ENCODE assay signal across 8 cellular contexts in genomic region chr1:172531412-172531811, GRCh38. TPM values are rescaled to one million over a fixed set of nuclear protein-coding genes. Genes with fewer than 3 reads are reported as not detected.
DNase-seq lines count a peak whose midpoint lies in the region; ATAC-seq and TF ChIP-seq lines count a peak whose summit lies in the region.

No MANE protein-coding gene starts in this region.

- DNase-seq in heart left ventricle, result no peak
- no peak for DNase-seq in Right ventricle myocardium superior
- no peak for DNase-seq in body of pancreas
- no peak for DNase-seq in NCI-H2227 (lab: John Stamatoyannopoulos, UW; ENCODE audit: unreplicated experiment)

- 6 to 16% (median 12%) methylated on average over 2 of the region's 2 CpGs for WGBS in heart left ventricle, 4 donors
- 5 to 12% methylated on average over 2 of the region's 2 CpGs for WGBS in body of pancreas, 2 donors
- 13% methylated on average over 2 of the region's 2 CpGs for WGBS in urinary bladder

- H3K27ac ChIP-seq in heart left ventricle (peak overlapping the region in 11 of 12 donors; percentile 88 to 99 (median 97)), body of pancreas (peak overlapping the region; percentile 92 to 99 (median 96)), urinary bladder (ENCODE audit: low read depth) (no peak overlapping the region)

- TF ChIP-seq POLR2A in heart left ventricle (IDR thresholded peaks at IDR 0.05) (no peak), body of pancreas (IDR thresholded peaks at IDR 0.05) (no peak)

- H3K4me1 ChIP-seq in heart left ventricle (peaks cover 0 to 36% (median 27%) of the 10 kb centered on the region in 12 donors), body of pancreas (peaks cover 16% of the 10 kb centered on the region), mononuclear cell (ENCODE audit: insufficient read depth, low read length) (peaks cover 30% of the 10 kb centered on the region), urinary bladder (ENCODE audit: insufficient read depth) (peaks cover under 1% of the 10 kb centered on the region)

- H3K9me3 ChIP-seq in heart left ventricle (no peaks in the 10 kb centered on the region), body of pancreas (no peaks in the 10 kb centered on the region), mononuclear cell (ENCODE audit: low read depth, low read length) (no peaks in the 10 kb centered on the region)

- no peaks in the 10 kb centered on the region for H3K36me3 ChIP-seq in heart left ventricle
- no peaks in the 10 kb centered on the region for H3K36me3 ChIP-seq in body of pancreas (replicated peaks in 1 of 2; ENCODE audit: insufficient read depth in 1 of 2, low read depth in 2 of 2)
- H3K36me3 ChIP-seq in urinary bladder (ENCODE audit: insufficient read depth), result no peaks in the 10 kb centered on the region

- H3K4me3 ChIP-seq in heart left ventricle, result peak overlapping the region in 11 of 12 donors; percentile 62 to 93 (median 83)
- H3K4me3 ChIP-seq in body of pancreas, result no peak overlapping the region
- peak overlapping the region; percentile 88 for H3K4me3 ChIP-seq in mononuclear cell (ENCODE audit: low read length)
- H3K4me3 ChIP-seq in urinary bladder (ENCODE audit: low read depth, low read length), result peak overlapping the region; percentile 51

- H3K27me3 ChIP-seq in heart left ventricle (no peaks in the 10 kb centered on the region), body of pancreas (no peaks in the 10 kb centered on the region), mononuclear cell (ENCODE audit: insufficient read depth, low read length) (peaks cover 3% of the 10 kb centered on the region)

- intact Hi-C loops in heart left ventricle (cut with DNase I) (loop anchor here in 6 of 10 donors (5.0 to 10.0 kb wide), 3 partner anchors 77 to 874 kb away; no protein-coding TSS in a partner anchor), Right ventricle myocardium superior (cut with DNase I) (no loop called here), body of pancreas (cut with DNase I) (no loop called here)

- TF ChIP-seq CTCF in heart left ventricle (IDR thresholded peaks at IDR 0.05) (no peak), body of pancreas (IDR thresholded peaks at IDR 0.05) (no peak)

- ATAC-seq in heart left ventricle (no peak), Right ventricle myocardium superior (ENCODE audit: poor library complexity) (no peak), body of pancreas (no peak), HG03039 (IDR thresholded peaks at IDR 0.05; ENCODE audit: unreplicated experiment) (no peak), GM19455 (IDR thresholded peaks at IDR 0.05; ENCODE audit: unreplicated experiment) (no peak)

RNA-seq across cellular contexts. Expression of gene SUCO, which starts 1.5 kb away (rescaled TPM):
- total RNA-seq in heart left ventricle, result 10 to 100 TPM; 12.8 to 33.4 (median 27.3) TPM
- 10 to 100 TPM in 1 of 2 donors, 1 to 10 TPM in 1; 6.7 to 23.7 TPM for polyA plus RNA-seq in heart left ventricle
- total RNA-seq in Right ventricle myocardium superior, result 15.9 TPM
- 10 to 100 TPM; 61.0 to 68.6 TPM for total RNA-seq in body of pancreas
- total RNA-seq in mononuclear cell, result 144 TPM
- 106 TPM for total RNA-seq in urinary bladder
- polyA plus RNA-seq in urinary bladder, result 17.3 TPM

Comparison
In these comparisons a context has a peak if more than half of its experiments do, and no peak if none do; other contexts are left out.
1. intact Hi-C loops: an anchor here in heart left ventricle (5.0 to 10.0 kb wide); none called in Right ventricle myocardium superior and body of pancreas.
2. H3K4me3 ChIP-seq: peak in heart left ventricle (11 of 12), mononuclear cell (single experiment) and urinary bladder (single experiment); none in body of pancreas (0 of 2).